In genomic region chr22:45319319-45319675, GRCh38 we compare ENCODE assay signal across 9 cellular contexts. TPM values are rescaled to one million over a fixed set of nuclear protein-coding genes. Genes with fewer than 3 reads are reported as not detected.
DNase-seq lines count a peak whose midpoint lies in the region; ATAC-seq and TF ChIP-seq lines count a peak whose summit lies in the region.
"Had no signal": no experiment of that assay in that cellular context is flagged by ENCODE, and none has a peak within 500 bp of the region (broad histone marks: within the 10 kb centered on the region; RNA-seq: fewer than 3 reads in every experiment).

No MANE protein-coding gene starts in this region.

- no peak overlapping the region for H2BK120ac ChIP-seq in mesenchymal stem cell (ENCODE audit: low read depth, low read length)

- H3K27me3 ChIP-seq in mesenchymal stem cell (ENCODE audit: control insufficient read depth in 1 of 2, insufficient read depth in 1 of 2, low read length in 2 of 2) = no peaks in the 10 kb centered on the region
- no peaks in the 10 kb centered on the region for H3K27me3 ChIP-seq in transverse colon

- H2AFZ ChIP-seq in mesenchymal stem cell (ENCODE audit: low read depth, low read length) = no peak overlapping the region

- H3K27ac ChIP-seq in mesenchymal stem cell (ENCODE audit: low read length, poor library complexity, severe bottlenecking) (peak overlapping the region; percentile 20), transverse colon (peak overlapping the region; percentile 76 to 87 (median 84))

- no peak for DNase-seq in activated CD8-positive, alpha-beta memory T cell treated with anti-CD3 and anti-CD28 coated beads, Interleukin-2, amount 10 ng/mL, durations not matched to agents 7 days and 5 days
- DNase-seq in activated CD8-positive, alpha-beta memory T cell treated with anti-CD3 and anti-CD28 coated beads for 24 hours = no peak
- DNase-seq in astrocyte of the cerebellum (ENCODE audit: low read depth) = peak; percentile 54
- peak; percentile 29 for DNase-seq in mesenchymal stem cell
- no peak for DNase-seq in transverse colon
- DNase-seq in ureter (ENCODE audit: low spot score) = no peak
- DNase-seq in inferior parietal cortex (ENCODE audit: extremely low spot score) = no peak
- DNase-seq: COR-L47 had no signal

- no peaks in the 10 kb centered on the region for H3K27me3 Mint-ChIP-seq in activated CD8-positive, alpha-beta memory T cell treated with anti-CD3 and anti-CD28 coated beads, Interleukin-2, amount 10 ng/mL, durations not matched to agents 7 days and 5 days

- peaks cover 37% of the 10 kb centered on the region for H3K79me1 ChIP-seq in mesenchymal stem cell (replicated peaks; ENCODE audit: low read length, poor library complexity, severe bottlenecking)

- TF ChIP-seq CTCF in astrocyte of the cerebellum (IDR thresholded peaks at IDR 0.05; ENCODE audit: low read depth, low read length, missing control alignments) (no peak), transverse colon (IDR thresholded peaks at IDR 0.05) (no peak)

- H2AK5ac ChIP-seq in mesenchymal stem cell (ENCODE audit: low read length, severe bottlenecking) = no peak overlapping the region

- peak overlapping the region; percentile 75 for H3K4me3 Mint-ChIP-seq in activated CD8-positive, alpha-beta memory T cell treated with anti-CD3 and anti-CD28 coated beads, Interleukin-2, amount 10 ng/mL, durations not matched to agents 7 days and 5 days

- H3K36me3 Mint-ChIP-seq in activated CD8-positive, alpha-beta memory T cell treated with anti-CD3 and anti-CD28 coated beads, Interleukin-2, amount 10 ng/mL, durations not matched to agents 7 days and 5 days = peaks cover 19% of the 10 kb centered on the region

- no peak overlapping the region for H4K91ac ChIP-seq in mesenchymal stem cell (ENCODE audit: low read length)

- intact Hi-C loops in transverse colon (cut with DNase I; ENCODE audit: low total_unique reads) = loop anchor here (10.0 kb wide), 2 partner anchors 236 to 936 kb away; partner anchors contain the start of gene CDPF1

- H4K8ac ChIP-seq in mesenchymal stem cell (ENCODE audit: low read length) = no peak overlapping the region

- no peak overlapping the region for H2BK15ac ChIP-seq in mesenchymal stem cell (ENCODE audit: low read depth, poor library complexity, severe bottlenecking)

- no peak overlapping the region for H3K14ac ChIP-seq in mesenchymal stem cell (ENCODE audit: low read length in 2 of 2)

- H3K4me3 ChIP-seq in astrocyte of the cerebellum (ENCODE audit: low read depth, low read length) = no peak overlapping the region
- no peak overlapping the region for H3K4me3 ChIP-seq in mesenchymal stem cell (ENCODE audit: insufficient read depth in 1 of 2, low read depth in 1 of 2, low read length in 2 of 2)
- H3K4me3 ChIP-seq in transverse colon = no peak overlapping the region

- no peak overlapping the region for H3K18ac ChIP-seq in mesenchymal stem cell (ENCODE audit: low read depth in 1 of 2, low read length in 2 of 2)

- no peaks in the 10 kb centered on the region for H3K9me3 Mint-ChIP-seq in activated CD8-positive, alpha-beta memory T cell treated with anti-CD3 and anti-CD28 coated beads, Interleukin-2, amount 10 ng/mL, durations not matched to agents 7 days and 5 days (ENCODE audit: low read depth)

- in situ Hi-C loops in astrocyte of the cerebellum (cut with HindIII; ENCODE audit: low sequenced_read_pairs) = no loop called here
- in situ Hi-C loops in transverse colon (cut with MboI; ENCODE audit: low pct_ligation_motif_present in 1 of 4, low pct_unique_long_range_greater_than_20kb in 1 of 4, low sequenced_read_pairs in 3 of 4) = no loop called here

- H3K4me1 ChIP-seq in mesenchymal stem cell (ENCODE audit: control insufficient read depth, insufficient read depth, low read depth, low read length) (peaks cover 11% of the 10 kb centered on the region), transverse colon (peaks cover 8 to 37% (median 26%) of the 10 kb centered on the region in 4 donors)

- 76% methylated on average over 5 of the region's 5 CpGs for WGBS in mesenchymal stem cell
- 45% methylated on average over 5 of the region's 5 CpGs; no CpG with 5 or more reads in 1 of the 2 donors for WGBS in transverse colon (ENCODE audit: low coverage in 1 of 2), 2 donors

- no peak overlapping the region for H3K4ac ChIP-seq in mesenchymal stem cell (ENCODE audit: low read depth in 1 of 2, low read length in 2 of 2)

- CTCF ChIA-PET in activated CD8-positive, alpha-beta memory T cell treated with anti-CD3 and anti-CD28 coated beads, Interleukin-2, amount 10 ng/mL, durations not matched to agents 7 days and 5 days (lab: Charles Lee) = interaction anchor here (1.5 to 2.9 kb wide), 2 partner anchors 10 to 95 kb away, joined by 6 to 13 read pairs; partner anchors contain the start of genes FAM118A, RIBC2 and SMC1B

- ATAC-seq in activated CD8-positive, alpha-beta memory T cell treated with anti-CD3 and anti-CD28 coated beads, Interleukin-2, amount 10 ng/mL, durations not matched to agents 7 days and 5 days = peak; percentile 4
- no peak for ATAC-seq in GM18519 (IDR thresholded peaks at IDR 0.05; ENCODE audit: low FRiP score, unreplicated experiment)

- TF ChIP-seq POLR2A in transverse colon (IDR thresholded peaks at IDR 0.05) = no peak

- peaks cover 65% of the 10 kb centered on the region for H3K4me1 Mint-ChIP-seq in activated CD8-positive, alpha-beta memory T cell treated with anti-CD3 and anti-CD28 coated beads, Interleukin-2, amount 10 ng/mL, durations not matched to agents 7 days and 5 days

- H3K36me3 ChIP-seq in mesenchymal stem cell (ENCODE audit: control insufficient read depth in 1 of 2, insufficient read depth in 2 of 2, low read depth in 1 of 2, low read length in 2 of 2) (peaks cover 15 to 26% of the 10 kb centered on the region in 2 experiments), transverse colon (peaks cover 0 to 19% (median 6%) of the 10 kb centered on the region in 4 donors)

- H3K23ac ChIP-seq in mesenchymal stem cell (ENCODE audit: low read length in 2 of 2) = no peak overlapping the region

- no peak overlapping the region for H3K4me2 ChIP-seq in mesenchymal stem cell (ENCODE audit: low read length, poor library complexity, severe bottlenecking)

- no peak for TF ChIP-seq EP300 in transverse colon (IDR thresholded peaks at IDR 0.05; ENCODE audit: low read depth)

- H2BK12ac ChIP-seq in mesenchymal stem cell (ENCODE audit: low read length in 2 of 2) = peak overlapping the region in 1 of 2 experiments; percentile 29

- H3K9ac ChIP-seq in mesenchymal stem cell (ENCODE audit: low read length) = peak overlapping the region; percentile 83

- H2BK5ac ChIP-seq in mesenchymal stem cell (ENCODE audit: low read depth, low read length, poor library complexity, severe bottlenecking) = no peak overlapping the region

- no peaks in the 10 kb centered on the region for H3K9me3 ChIP-seq in mesenchymal stem cell (ENCODE audit: control insufficient read depth, low read length)
- no peaks in the 10 kb centered on the region for H3K9me3 ChIP-seq in transverse colon

- peak overlapping the region; percentile 98 for H3K27ac Mint-ChIP-seq in activated CD8-positive, alpha-beta memory T cell treated with anti-CD3 and anti-CD28 coated beads, Interleukin-2, amount 10 ng/mL, durations not matched to agents 7 days and 5 days

RNA-seq across cellular contexts. Expression of gene FAM118A, which starts 9.6 kb away (rescaled TPM):
- 10 to 100 TPM; 58.8 to 75.0 TPM for total RNA-seq in activated CD8-positive, alpha-beta memory T cell treated with anti-CD3 and anti-CD28 coated beads, Interleukin-2, amount 10 ng/mL, durations not matched to agents 7 days and 5 days
- 12.1 TPM for polyA plus RNA-seq in mesenchymal stem cell (2013, experiment 1 of 2)
- 10.7 TPM for polyA plus RNA-seq in mesenchymal stem cell (2013, experiment 2 of 2)
- 100 to 1,000 TPM in 2 of 4 donors, 10 to 100 TPM in 2; 46.0 to 424 (median 210) TPM for total RNA-seq in transverse colon
- total RNA-seq in ureter = 52.7 TPM

RNA-seq across cellular contexts. Expression of gene UPK3A, which starts 34.5 kb away (rescaled TPM):
- not detected for total RNA-seq in activated CD8-positive, alpha-beta memory T cell treated with anti-CD3 and anti-CD28 coated beads, Interleukin-2, amount 10 ng/mL, durations not matched to agents 7 days and 5 days
- polyA plus RNA-seq in mesenchymal stem cell (2013, experiment 1 of 2) = not detected
- polyA plus RNA-seq in mesenchymal stem cell (2013, experiment 2 of 2) = not detected
- total RNA-seq in transverse colon (under 1 TPM in 1 of 4 donors, not detected in 3; 0.79 TPM), ureter (233 TPM)

Comparison
In these comparisons a context has a peak if more than half of its experiments do, and no peak if none do; other contexts are left out.
1. DNase-seq: peak in astrocyte of the cerebellum (single experiment) and mesenchymal stem cell (single experiment); none in activated CD8-positive, alpha-beta memory T cell treated with anti-CD3 and anti-CD28 coated beads, Interleukin-2, amount 10 ng/mL, durations not matched to agents 7 days and 5 days (single experiment), activated CD8-positive, alpha-beta memory T cell treated with anti-CD3 and anti-CD28 coated beads for 24 hours (single experiment), transverse colon (single experiment), ureter (single experiment) and inferior parietal cortex (single experiment).
2. RNA of gene UPK3A, which starts 34.5 kb away (total RNA-seq): 233 TPM in ureter (single experiment); 0.79 TPM in transverse colon and not detected in activated CD8-positive, alpha-beta memory T cell treated with anti-CD3 and anti-CD28 coated beads, Interleukin-2, amount 10 ng/mL, durations not matched to agents 7 days and 5 days; every median in the first group is over 100 times any median in the second.